20 cellular contexts compared by ENCODE assay signal in the genomic region with DNA sequence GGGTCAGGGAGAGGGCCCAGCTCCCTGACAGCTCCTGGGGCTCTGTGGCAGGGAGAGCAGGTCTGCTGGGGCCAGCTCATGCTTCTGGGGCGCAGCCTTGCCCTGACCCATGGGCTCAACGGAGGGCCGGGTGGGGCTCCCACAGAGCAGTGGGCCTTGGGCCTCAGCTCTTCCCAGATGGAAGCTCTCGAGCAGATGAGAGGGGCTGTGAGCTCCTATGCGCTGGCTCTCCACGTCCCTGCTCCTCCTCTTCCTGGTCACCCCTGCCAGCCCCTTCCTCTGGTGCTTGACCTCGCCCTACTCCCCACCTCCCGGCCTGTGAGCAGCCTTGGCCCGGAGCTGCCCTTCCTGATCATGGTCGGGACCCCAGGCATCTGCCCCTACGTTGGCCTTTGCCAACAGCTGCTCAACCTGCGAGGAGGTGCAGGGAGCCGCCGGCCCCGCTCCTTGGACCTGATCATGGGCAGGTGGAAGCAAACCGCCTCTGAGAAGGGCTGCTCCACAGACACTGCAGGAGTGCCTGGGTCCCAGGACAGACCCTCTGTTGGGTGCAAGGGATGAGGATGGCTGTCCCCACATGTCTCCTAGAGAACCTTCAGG. TPM values are rescaled to one million over a fixed set of nuclear protein-coding genes. Genes with fewer than 3 reads are reported as not detected.
DNase-seq lines count a peak whose midpoint lies in the region; ATAC-seq and TF ChIP-seq lines count a peak whose summit lies in the region.
"Had no signal": no experiment of that assay in that cellular context is flagged by ENCODE, and none has a peak within 500 bp of the region (broad histone marks: within the 10 kb centered on the region; RNA-seq: fewer than 3 reads in every experiment).

No MANE protein-coding gene starts in this region.

- H3K36me3 Mint-ChIP-seq in activated naive CD4-positive, alpha-beta T cell treated with anti-CD3 and anti-CD28 coated beads, Interleukin-2, amount 50 U/mL, for 72 hours = no peaks in the 10 kb centered on the region
- H3K36me3 Mint-ChIP-seq in activated naive CD8-positive, alpha-beta T cell treated with anti-CD3 and anti-CD28 coated beads for 36 hours = no peaks in the 10 kb centered on the region
- peaks cover 13% of the 10 kb centered on the region for H3K36me3 Mint-ChIP-seq in stimulated activated effector memory CD8-positive, alpha-beta T cell treated with anti-CD3 and anti-CD28 coated beads, Interleukin-12 subunit alpha, Interleukin-12 subunit beta, amount 100 ng/mL, for 72 hours
- H3K36me3 Mint-ChIP-seq: type B pancreatic cell had no signal

- no peaks in the 10 kb centered on the region for H3K9me3 ChIP-seq in left lung
- H3K9me3 ChIP-seq: stomach had no signal

- H3K4me1 ChIP-seq in left lung = peaks cover 0 to 27% of the 10 kb centered on the region in 2 donors

- H3K4me1 Mint-ChIP-seq in activated naive CD8-positive, alpha-beta T cell treated with anti-CD3 and anti-CD28 coated beads for 36 hours = peaks cover 24% of the 10 kb centered on the region
- H3K4me1 Mint-ChIP-seq in stimulated activated effector memory CD8-positive, alpha-beta T cell treated with anti-CD3 and anti-CD28 coated beads, Interleukin-12 subunit alpha, Interleukin-12 subunit beta, amount 100 ng/mL, for 72 hours = peaks cover 43% of the 10 kb centered on the region

- peak overlapping the region in 1 of 2 donors; percentile 73 for H3K27ac ChIP-seq in left lung
- H3K27ac ChIP-seq: KMS-11, stomach had no signal

- DNase-seq in activated naive CD4-positive, alpha-beta T cell treated with anti-CD3 and anti-CD28 coated beads, Interleukin-2, amount 50 U/mL, for 72 hours (ENCODE audit: low spot score in 2 of 2) = no peak
- DNase-seq in activated naive CD4-positive, alpha-beta T cell treated with anti-CD3 and anti-CD28 coated beads, Interleukin-2, amount 50 U/mL, for 16 hours = no peak
- DNase-seq in activated naive CD8-positive, alpha-beta T cell treated with anti-CD3 and anti-CD28 coated beads for 36 hours = no peak
- DNase-seq in stimulated activated effector memory CD8-positive, alpha-beta T cell treated with anti-CD3 and anti-CD28 coated beads, Interleukin-12 subunit alpha, Interleukin-12 subunit beta, amount 100 ng/mL, for 72 hours (ENCODE audit: low spot score in 2 of 2) = no peak
- DNase-seq in Ammon's horn (ENCODE audit: low spot score) (no peak), left lung (no peak), NCI-H345 (lab: John Stamatoyannopoulos, UW) (no peak)
- DNase-seq: activated naive CD4-positive, alpha-beta T cell; effector CD8-positive, alpha-beta T cell; glutamatergic neuron; H9; NCI-H187; NCI-H2227 treated with DMSO at 0.1 percent for 48 hours; stomach had no signal

- H3K27me3 Mint-ChIP-seq in activated naive CD8-positive, alpha-beta T cell treated with anti-CD3 and anti-CD28 coated beads for 36 hours = peaks cover 4% of the 10 kb centered on the region

- peaks cover 0 to 7% of the 10 kb centered on the region in 2 donors for H3K27me3 ChIP-seq in left lung

- no peaks in the 10 kb centered on the region for H3K36me3 ChIP-seq in left lung
- H3K36me3 ChIP-seq: stomach had no signal

- peak overlapping the region; percentile 69 for H3K4me3 Mint-ChIP-seq in activated naive CD8-positive, alpha-beta T cell treated with anti-CD3 and anti-CD28 coated beads for 36 hours
- peak overlapping the region; percentile 68 for H3K4me3 Mint-ChIP-seq in stimulated activated effector memory CD8-positive, alpha-beta T cell treated with anti-CD3 and anti-CD28 coated beads, Interleukin-12 subunit alpha, Interleukin-12 subunit beta, amount 100 ng/mL, for 72 hours
- H3K4me3 Mint-ChIP-seq: H9 had no signal

- no peak overlapping the region for H3K4me3 ChIP-seq in left lung
- H3K4me3 ChIP-seq: stomach had no signal

- intact Hi-C loops in left lung (cut with DNase I) = loop anchor here in 1 of 2 donors (5.0 kb wide), 1 partner anchor 115 kb away; no protein-coding TSS in a partner anchor

- H3K27ac Mint-ChIP-seq in activated naive CD4-positive, alpha-beta T cell treated with anti-CD3 and anti-CD28 coated beads, Interleukin-2, amount 50 U/mL, for 72 hours = peak overlapping the region; percentile 76 to 91
- H3K27ac Mint-ChIP-seq in activated naive CD8-positive, alpha-beta T cell treated with anti-CD3 and anti-CD28 coated beads for 36 hours = peak overlapping the region; percentile 89
- peak overlapping the region; percentile 94 for H3K27ac Mint-ChIP-seq in stimulated activated effector memory CD8-positive, alpha-beta T cell treated with anti-CD3 and anti-CD28 coated beads, Interleukin-12 subunit alpha, Interleukin-12 subunit beta, amount 100 ng/mL, for 72 hours
- H3K27ac Mint-ChIP-seq: H9 had no signal

- peaks cover 7 to 8% of the 10 kb centered on the region in 2 donors for H3K9me3 Mint-ChIP-seq in activated naive CD4-positive, alpha-beta T cell treated with anti-CD3 and anti-CD28 coated beads, Interleukin-2, amount 50 U/mL, for 72 hours
- peaks cover 2% of the 10 kb centered on the region for H3K9me3 Mint-ChIP-seq in activated naive CD8-positive, alpha-beta T cell treated with anti-CD3 and anti-CD28 coated beads for 36 hours
- H3K9me3 Mint-ChIP-seq in stimulated activated effector memory CD8-positive, alpha-beta T cell treated with anti-CD3 and anti-CD28 coated beads, Interleukin-12 subunit alpha, Interleukin-12 subunit beta, amount 100 ng/mL, for 72 hours = peaks cover 5% of the 10 kb centered on the region

- no peak for ATAC-seq in activated naive CD4-positive, alpha-beta T cell treated with anti-CD3 and anti-CD28 coated beads, Interleukin-2, amount 50 U/mL, for 72 hours
- ATAC-seq in HG03196 (IDR thresholded peaks at IDR 0.05; ENCODE audit: unreplicated experiment) (peak; percentile 10), left lung (no peak)
- ATAC-seq in stimulated activated effector memory CD8-positive, alpha-beta T cell treated with anti-CD3 and anti-CD28 coated beads, Interleukin-12 subunit alpha, Interleukin-12 subunit beta, amount 100 ng/mL, for 72 hours = no peak

- TF ChIP-seq CTCF in left lung (IDR thresholded peaks at IDR 0.05) = no peak

RNA-seq across cellular contexts. Expression of a gene that starts 26.8 kb away (rescaled TPM):
- not detected for total RNA-seq in activated naive CD4-positive, alpha-beta T cell treated with anti-CD3 and anti-CD28 coated beads, Interleukin-2, amount 50 U/mL, for 72 hours
- not detected for total RNA-seq in activated naive CD8-positive, alpha-beta T cell treated with anti-CD3 and anti-CD28 coated beads for 36 hours
- 1 to 10 TPM in 1 of 2 donors, under 1 TPM in 1; 0.84 to 2.5 TPM for total RNA-seq in left lung
- total RNA-seq: activated CD8-positive, alpha-beta memory T cell treated with anti-CD3 and anti-CD28 coated beads for 36 hours; chondrocyte; T-helper 1 cell treated with Interleukin-12 subunit alpha and Interleukin-12 subunit beta and Interleukin-4 antibody, amounts not matched to agents 30 ng/mL and 1 ng/mL, for 36 hours had no signal
